Comparison of ENCODE assay signal across 9 cellular contexts in the genomic region with DNA sequence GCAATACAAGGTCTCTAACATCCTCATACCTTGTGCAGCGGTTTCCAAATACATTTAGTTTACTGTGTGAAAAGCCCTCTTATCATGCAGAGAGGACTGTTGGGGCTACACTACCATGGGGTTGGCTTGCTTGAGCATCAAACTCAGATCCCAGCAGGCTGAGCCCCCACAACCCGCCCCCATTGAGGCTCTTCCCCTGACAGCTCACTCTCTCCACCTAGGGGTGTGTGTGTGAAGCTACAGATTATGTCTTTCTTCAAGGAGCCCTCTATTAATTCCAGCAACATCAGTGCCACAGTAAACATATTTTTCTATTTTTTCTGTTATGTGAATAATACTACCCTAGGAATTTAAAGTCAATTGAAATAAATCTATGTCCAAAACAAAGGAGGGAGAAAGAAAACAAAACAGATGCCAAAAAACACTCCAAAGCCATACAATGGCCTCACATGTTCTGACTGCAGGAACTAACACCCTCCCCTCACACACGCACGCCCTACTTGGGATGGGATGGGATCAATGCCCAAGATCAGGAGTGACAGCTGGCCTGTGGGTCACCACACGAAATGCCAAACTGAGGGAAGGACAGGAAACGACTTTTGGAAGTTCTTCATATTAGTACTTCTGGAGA. TPM values are rescaled to one million over a fixed set of nuclear protein-coding genes. Genes with fewer than 3 reads are reported as not detected.
DNase-seq lines count a peak whose midpoint lies in the region; ATAC-seq and TF ChIP-seq lines count a peak whose summit lies in the region.
"Had no signal": no experiment of that assay in that cellular context is flagged by ENCODE, and none has a peak within 500 bp of the region (broad histone marks: within the 10 kb centered on the region; RNA-seq: fewer than 3 reads in every experiment).

No MANE protein-coding gene starts in this region.

- DNase-seq in Daoy (ENCODE audit: low read depth) (peak; percentile 28), WTC11 (ENCODE audit: low spot score) (peak; percentile 43), lower lobe of right lung (no peak), A172 (ENCODE audit: low spot score) (no peak), retina (no peak), head of caudate nucleus (no peak), epidermal melanocyte (ENCODE audit: insufficient read length, low spot score) (no peak)
- DNase-seq: adrenal gland had no signal

- peaks cover 3% of the 10 kb centered on the region; the same call in 1 of the 2 replicates for H3K9me3 Mint-ChIP-seq in WTC11

- H3K36me3 ChIP-seq in HEK293 (ENCODE audit: control insufficient read depth in 2 of 2, insufficient read depth in 1 of 2, low read length in 2 of 2) (no peaks in the 10 kb centered on the region), lower lobe of right lung (no peaks in the 10 kb centered on the region)
- H3K36me3 ChIP-seq: adrenal gland had no signal

- intact Hi-C loops in lower lobe of right lung (cut with DNase I), result no loop called here
- intact Hi-C loops in head of caudate nucleus (cut with DNase I), result loop anchor here (10.0 kb wide), 1 partner anchor 94 kb away; no protein-coding TSS in a partner anchor

- CTCF ChIA-PET in HEK293 (lab: Yijun Ruan, JAX) (interaction anchor here (0.7 to 2.8 kb wide), 11 partner anchors 9 to 533 kb away, joined by 3 to 15 read pairs (median 4); no protein-coding TSS in a partner anchor), WTC11 (lab: Charles Lee) (interaction anchor here (0.5 to 2.7 kb wide), 32 partner anchors 9 to 538 kb away, joined by 3 to 21 read pairs (median 4); a partner anchor contains a TSS)

- TF ChIP-seq CTCF in HEK293 (tag by site-specific recombination; IDR thresholded peaks at IDR 0.05) (no peak), WTC11 (IDR thresholded peaks at IDR 0.05) (peak; percentile 54), lower lobe of right lung (IDR thresholded peaks at IDR 0.05) (peak; percentile 28)

- no peaks in the 10 kb centered on the region for H3K27me3 Mint-ChIP-seq in WTC11 (ENCODE audit: low read depth)

- no peaks in the 10 kb centered on the region for H3K36me3 Mint-ChIP-seq in WTC11

- H3K4me3 ChIP-seq in HEK293 (ENCODE audit: low read depth, low read length), result no peak overlapping the region
- H3K4me3 ChIP-seq in lower lobe of right lung, result no peak overlapping the region
- H3K4me3 ChIP-seq: adrenal gland had no signal

- H3K4me3 Mint-ChIP-seq in WTC11, result no peak overlapping the region

- no peak overlapping the region for H3K27ac Mint-ChIP-seq in WTC11

- peaks cover 7% of the 10 kb centered on the region; the same call in 1 of the 2 replicates for H3K4me1 Mint-ChIP-seq in WTC11

- ATAC-seq in WTC11 (peak; percentile 86), lower lobe of right lung (peak; percentile 34 to 39)

- no peaks in the 10 kb centered on the region for H3K4me1 ChIP-seq in HEK293 (ENCODE audit: control insufficient read depth, insufficient read depth, low read length)
- no peaks in the 10 kb centered on the region for H3K4me1 ChIP-seq in lower lobe of right lung
- H3K4me1 ChIP-seq: adrenal gland had no signal

- no peaks in the 10 kb centered on the region for H3K27me3 ChIP-seq in lower lobe of right lung (ENCODE audit: low read depth)
- H3K27me3 ChIP-seq: adrenal gland had no signal

- H3K9me3 ChIP-seq in HEK293 (ENCODE audit: control insufficient read depth, insufficient read depth, low read depth, low read length) (no peaks in the 10 kb centered on the region), lower lobe of right lung (no peaks in the 10 kb centered on the region)
- H3K9me3 ChIP-seq: adrenal gland had no signal

- POLR2A ChIA-PET in HEK293 (lab: Yijun Ruan, JAX) (no interaction called here), WTC11 (lab: Charles Lee) (no interaction called here)

- no peak overlapping the region for H3K27ac ChIP-seq in HEK293 (ENCODE audit: extremely low read depth, low read depth, low read length)
- H3K27ac ChIP-seq in lower lobe of right lung, result no peak overlapping the region
- H3K27ac ChIP-seq: adrenal gland had no signal

TF ChIP-seq in HEK293, 187 proteins besides CTCF, POLR2A, EP300 and RAD21:
- TF ChIP-seq ZNF654 (tag by site-specific recombination; IDR thresholded peaks at IDR 0.05; ENCODE audit: low read depth) (peak; percentile 27; the same call in 1 of the 2 replicates), ZNF155 (tag by site-specific recombination; IDR thresholded peaks at IDR 0.05) (no peak)

TF ChIP-seq in WTC11, 78 proteins besides CTCF, POLR2A, EP300 and RAD21:
- TF ChIP-seq FOXP1 (CRISPR knock-in tag; IDR thresholded peaks at IDR 0.05; ENCODE audit: borderline replicate concordance) (no peak), MXD4 (CRISPR knock-in tag; IDR thresholded peaks at IDR 0.05; ENCODE audit: borderline replicate concordance) (no peak), GRHL2 (CRISPR knock-in tag; IDR thresholded peaks at IDR 0.05; ENCODE audit: insufficient replicate concordance, severe bottlenecking) (no peak), TEAD4 (CRISPR knock-in tag; IDR thresholded peaks at IDR 0.05) (no peak), ESRRA (CRISPR knock-in tag; IDR thresholded peaks at IDR 0.05; ENCODE audit: borderline replicate concordance) (no peak), ZNF232 (CRISPR knock-in tag; IDR thresholded peaks at IDR 0.05) (no peak)
- TF ChIP-seq, protein P1, sequence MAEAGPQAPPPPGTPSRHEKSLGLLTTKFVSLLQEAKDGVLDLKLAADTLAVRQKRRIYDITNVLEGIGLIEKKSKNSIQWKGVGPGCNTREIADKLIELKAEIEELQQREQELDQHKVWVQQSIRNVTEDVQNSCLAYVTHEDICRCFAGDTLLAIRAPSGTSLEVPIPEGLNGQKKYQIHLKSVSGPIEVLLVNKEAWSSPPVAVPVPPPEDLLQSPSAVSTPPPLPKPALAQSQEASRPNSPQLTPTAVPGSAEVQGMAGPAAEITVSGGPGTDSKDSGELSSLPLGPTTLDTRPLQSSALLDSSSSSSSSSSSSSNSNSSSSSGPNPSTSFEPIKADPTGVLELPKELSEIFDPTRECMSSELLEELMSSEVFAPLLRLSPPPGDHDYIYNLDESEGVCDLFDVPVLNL (CRISPR knock-in tag; IDR thresholded peaks at IDR 0.05; ENCODE audit: borderline replicate concordance, low read depth), result no peak
- TF ChIP-seq, protein P2, sequence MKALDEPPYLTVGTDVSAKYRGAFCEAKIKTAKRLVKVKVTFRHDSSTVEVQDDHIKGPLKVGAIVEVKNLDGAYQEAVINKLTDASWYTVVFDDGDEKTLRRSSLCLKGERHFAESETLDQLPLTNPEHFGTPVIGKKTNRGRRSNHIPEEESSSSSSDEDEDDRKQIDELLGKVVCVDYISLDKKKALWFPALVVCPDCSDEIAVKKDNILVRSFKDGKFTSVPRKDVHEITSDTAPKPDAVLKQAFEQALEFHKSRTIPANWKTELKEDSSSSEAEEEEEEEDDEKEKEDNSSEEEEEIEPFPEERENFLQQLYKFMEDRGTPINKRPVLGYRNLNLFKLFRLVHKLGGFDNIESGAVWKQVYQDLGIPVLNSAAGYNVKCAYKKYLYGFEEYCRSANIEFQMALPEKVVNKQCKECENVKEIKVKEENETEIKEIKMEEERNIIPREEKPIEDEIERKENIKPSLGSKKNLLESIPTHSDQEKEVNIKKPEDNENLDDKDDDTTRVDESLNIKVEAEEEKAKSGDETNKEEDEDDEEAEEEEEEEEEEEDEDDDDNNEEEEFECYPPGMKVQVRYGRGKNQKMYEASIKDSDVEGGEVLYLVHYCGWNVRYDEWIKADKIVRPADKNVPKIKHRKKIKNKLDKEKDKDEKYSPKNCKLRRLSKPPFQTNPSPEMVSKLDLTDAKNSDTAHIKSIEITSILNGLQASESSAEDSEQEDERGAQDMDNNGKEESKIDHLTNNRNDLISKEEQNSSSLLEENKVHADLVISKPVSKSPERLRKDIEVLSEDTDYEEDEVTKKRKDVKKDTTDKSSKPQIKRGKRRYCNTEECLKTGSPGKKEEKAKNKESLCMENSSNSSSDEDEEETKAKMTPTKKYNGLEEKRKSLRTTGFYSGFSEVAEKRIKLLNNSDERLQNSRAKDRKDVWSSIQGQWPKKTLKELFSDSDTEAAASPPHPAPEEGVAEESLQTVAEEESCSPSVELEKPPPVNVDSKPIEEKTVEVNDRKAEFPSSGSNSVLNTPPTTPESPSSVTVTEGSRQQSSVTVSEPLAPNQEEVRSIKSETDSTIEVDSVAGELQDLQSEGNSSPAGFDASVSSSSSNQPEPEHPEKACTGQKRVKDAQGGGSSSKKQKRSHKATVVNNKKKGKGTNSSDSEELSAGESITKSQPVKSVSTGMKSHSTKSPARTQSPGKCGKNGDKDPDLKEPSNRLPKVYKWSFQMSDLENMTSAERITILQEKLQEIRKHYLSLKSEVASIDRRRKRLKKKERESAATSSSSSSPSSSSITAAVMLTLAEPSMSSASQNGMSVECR (CRISPR knock-in tag; IDR thresholded peaks at IDR 0.05; ENCODE audit: borderline replicate concordance), result no peak
- TF ChIP-seq, protein P3, sequence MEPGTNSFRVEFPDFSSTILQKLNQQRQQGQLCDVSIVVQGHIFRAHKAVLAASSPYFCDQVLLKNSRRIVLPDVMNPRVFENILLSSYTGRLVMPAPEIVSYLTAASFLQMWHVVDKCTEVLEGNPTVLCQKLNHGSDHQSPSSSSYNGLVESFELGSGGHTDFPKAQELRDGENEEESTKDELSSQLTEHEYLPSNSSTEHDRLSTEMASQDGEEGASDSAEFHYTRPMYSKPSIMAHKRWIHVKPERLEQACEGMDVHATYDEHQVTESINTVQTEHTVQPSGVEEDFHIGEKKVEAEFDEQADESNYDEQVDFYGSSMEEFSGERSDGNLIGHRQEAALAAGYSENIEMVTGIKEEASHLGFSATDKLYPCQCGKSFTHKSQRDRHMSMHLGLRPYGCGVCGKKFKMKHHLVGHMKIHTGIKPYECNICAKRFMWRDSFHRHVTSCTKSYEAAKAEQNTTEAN (CRISPR knock-in tag; IDR thresholded peaks at IDR 0.05), result no peak
TF ChIP-seq in WTC11: peak in this region for 0.

RNA-seq across cellular contexts. Expression of a gene that starts 14.7 kb away (rescaled TPM):
- total RNA-seq in Daoy (2014; rRNA removed; shearing (Covaris generic)), result not detected in 2 replicates
- total RNA-seq in WTC11 (2021) (0.92 to 2.0 TPM (median 1.4 TPM) in 3 replicates), lower lobe of right lung (not detected)
- total RNA-seq in A172 (2014; rRNA removed; shearing (Covaris generic)), result not detected in 2 replicates

Comparison
In these comparisons a context has a peak if more than half of its experiments do, and no peak if none do; other contexts are left out.
1. DNase-seq: peak in Daoy (single experiment) and WTC11 (single experiment); none in lower lobe of right lung (single experiment), A172 (single experiment), retina (single experiment), head of caudate nucleus (0 of 42) and epidermal melanocyte (single experiment).